In the genomic region with DNA sequence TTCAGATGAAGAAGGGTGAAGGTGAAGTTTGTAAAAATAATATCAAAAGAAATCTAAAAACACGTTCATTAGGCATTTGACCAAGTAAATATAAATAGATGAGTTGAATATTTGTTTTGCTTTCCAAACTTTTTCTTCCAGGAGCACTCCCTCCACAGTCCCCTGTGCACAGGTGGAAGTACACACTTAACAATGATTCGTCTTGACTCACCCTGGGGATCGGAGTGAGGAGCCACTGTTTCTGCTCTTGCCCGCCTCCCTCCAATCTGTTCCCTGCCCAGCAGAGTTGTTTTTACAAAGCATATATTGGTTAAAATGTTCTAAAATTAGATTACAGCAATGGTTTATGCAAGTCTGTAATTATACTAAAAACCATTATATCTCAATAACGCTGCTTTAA, we compare ENCODE assay signal across 26 cellular contexts.
DNase-seq lines count a peak whose midpoint lies in the region; ATAC-seq, FAIRE-seq and TF ChIP-seq lines count a peak whose summit lies in the region.
"Had no signal": no experiment of that assay in that cellular context is flagged by ENCODE, and none has a peak within 500 bp of the region (broad histone marks: within the 10 kb centered on the region; RNA-seq: fewer than 3 reads in every experiment).

No MANE protein-coding gene starts in this region.

- H3K36me3 ChIP-seq in bronchial epithelial cell (ENCODE audit: control insufficient read depth, insufficient read depth, low read length) = no peaks in the 10 kb centered on the region
- H3K36me3 ChIP-seq: BLaER1 had no signal

- H3K4me3 ChIP-seq in bronchial epithelial cell (ENCODE audit: low read depth, low read length) = no peak overlapping the region
- H3K4me3 ChIP-seq: BLaER1 had no signal

- FAIRE-seq in H54 (lab: Jason Lieb, UNC) (peak; percentile 91), bronchial epithelial cell (lab: Jason Lieb, UNC) (no peak)
- FAIRE-seq: GM12891, GM18507, RCC 7860 had no signal

- no peak for ATAC-seq in GM18517 (IDR thresholded peaks at IDR 0.05; ENCODE audit: unreplicated experiment)
- no peak for ATAC-seq in GM18505 (IDR thresholded peaks at IDR 0.05; ENCODE audit: unreplicated experiment)

- no peaks in the 10 kb centered on the region for H3K27me3 ChIP-seq in bronchial epithelial cell (ENCODE audit: control insufficient read depth, insufficient read depth, low read length)
- H3K27me3 ChIP-seq: BLaER1 had no signal

- DNase-seq in H54 (ENCODE audit: insufficient read length, low spot score) (peak; percentile 19), M059J (ENCODE audit: low read depth) (peak; percentile 44), bronchial epithelial cell (ENCODE audit: low read depth) (peak; percentile 58), renal cortical epithelial cell (ENCODE audit: low read depth) (peak; percentile 25), NCI-H2029 treated with DMSO at 0.1 percent for 48 hours (lab: John Stamatoyannopoulos, UW) (no peak)
- DNase-seq: ACHN; Caco-2; CD4-positive, alpha-beta T cell; DMS 273 treated with DMSO at 0.1 percent for 48 hours; DMS79 treated with DMSO at 0.1 percent for 48 hours; H9; KG1; MV-4-11; NCI-H1105 treated with DMSO at 0.1 percent for 48 hours; NCI-H2081 treated with DMSO at 0.1 percent for 48 hours; NCI-H2171 treated with DMSO at 0.1 percent for 48 hours; NCI-H446; NCI-H526; SHP77; SW 1271 had no signal

- TF ChIP-seq POLR2A in H54 (IDR thresholded peaks at IDR 0.05; ENCODE audit: low read depth, low read length) (no peak), GM18505 (IDR thresholded peaks at IDR 0.05; ENCODE audit: borderline replicate concordance, extremely low read depth, insufficient read depth, insufficient read length) (no peak)

- no peak for TF ChIP-seq CTCF in bronchial epithelial cell (IDR thresholded peaks at IDR 0.05; ENCODE audit: insufficient read depth, low read length, severe bottlenecking)
